Comparison of ENCODE assay signal across 19 cellular contexts in the genomic region with DNA sequence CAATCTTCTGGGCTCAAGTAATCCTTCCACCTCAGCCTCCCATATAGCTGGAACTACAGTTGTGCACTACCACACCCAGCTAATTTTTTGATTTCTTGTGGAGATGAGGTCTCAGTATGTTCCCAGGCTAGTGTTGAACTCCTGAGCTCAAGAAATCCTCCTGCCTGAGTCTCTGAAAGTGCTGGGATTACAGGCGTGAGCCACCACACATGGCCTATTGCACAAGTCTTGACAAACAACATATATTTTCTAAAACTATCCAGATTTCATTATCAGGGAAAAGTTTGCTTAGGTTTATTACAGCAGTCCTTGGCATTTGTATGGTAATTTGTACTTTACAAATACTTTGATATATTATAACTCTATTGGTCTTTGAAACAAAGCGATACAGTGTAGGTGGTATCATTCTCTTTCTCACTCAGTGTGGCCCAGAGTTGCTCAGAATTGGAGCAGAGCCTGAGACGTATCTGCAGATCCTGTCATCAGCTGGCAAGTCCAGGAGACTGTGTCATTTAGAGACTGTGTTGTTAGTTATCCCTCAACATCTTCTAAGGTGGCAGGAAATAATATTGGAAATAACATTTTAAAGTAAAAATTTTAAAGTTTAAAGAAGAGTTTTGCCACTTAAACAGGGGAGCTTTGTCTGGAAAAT.
"Had no signal": no experiment of that assay in that cellular context is flagged by ENCODE, and none has a peak within 500 bp of the region (broad histone marks: within the 10 kb centered on the region; RNA-seq: fewer than 3 reads in every experiment).

No MANE protein-coding gene starts in this region.

- ATAC-seq: activated T-cell treated with anti-CD3 and anti-CD28 coated beads, Interleukin-2, amount 50 U/mL, for 4 hours; left lobe of liver; naive thymus-derived CD8-positive, alpha-beta T cell; pancreas; T-helper 17 cell had no signal

- DNase-seq: activated CD4-positive, alpha-beta memory T cell treated with anti-CD3 and anti-CD28 coated beads, Interleukin-2, amount 10 ng/mL, durations not matched to agents 7 days and 5 days; activated gamma-delta T cell treated with Interleukin-2 at 50 U/mL for 16 hours; activated naive CD8-positive, alpha-beta T cell treated with anti-CD3 and anti-CD28 coated beads, Interleukin-2, amount 10 ng/mL, durations not matched to agents 7 days and 5 days; activated T-cell treated with anti-CD3 and anti-CD28 coated beads, Interleukin-2, amount 50 U/mL, for 4 hours; dorsolateral prefrontal cortex; endodermal cell; islet precursor cell; mammary epithelial cell; naive thymus-derived CD8-positive, alpha-beta T cell; pancreas; stimulated activated CD4-positive, alpha-beta T cell treated with anti-CD3 and anti-CD28 coated beads, Interleukin-12 subunit alpha, Interleukin-12 subunit beta, amount 100 ng/mL, for 4 hours; stimulated activated CD4-positive, alpha-beta T cell treated with anti-CD3 and anti-CD28 coated beads, Interleukin-2, amount 100 ng/mL, for 24 hours; T-helper 17 cell; tibial artery; uterus; WERI-Rb-1 had no signal

- H3K36me3 ChIP-seq: breast epithelium, uterus had no signal

- H3K27me3 ChIP-seq: ascending aorta, breast epithelium, dorsolateral prefrontal cortex, pancreas, tibial artery, uterus had no signal

- H3K4me1 ChIP-seq: breast epithelium, pancreas, uterus had no signal

- H3K27ac ChIP-seq: ascending aorta, breast epithelium, dorsolateral prefrontal cortex, pancreas, uterus, WERI-Rb-1 had no signal

- H3K4me3 ChIP-seq: ascending aorta, breast epithelium, dorsolateral prefrontal cortex, pancreas, tibial artery, uterus had no signal
